ENCODE assay signal across 33 cellular contexts in genomic region chr3:78687520-78687919, GRCh38.
DNase-seq lines count a peak whose midpoint lies in the region; ATAC-seq, FAIRE-seq and TF ChIP-seq lines count a peak whose summit lies in the region.
"Had no signal": no experiment of that assay in that cellular context is flagged by ENCODE, and none has a peak within 500 bp of the region (broad histone marks: within the 10 kb centered on the region; RNA-seq: fewer than 3 reads in every experiment).

No MANE protein-coding gene starts in this region.

- no peak for DNase-seq in HepG2 (ENCODE audit: low spot score)
- no peak for DNase-seq in right lobe of liver
- DNase-seq in IMR-90 = no peak
- DNase-seq in NCI-H774 (lab: John Stamatoyannopoulos, UW) = no peak
- no peak for DNase-seq in NK-92 (lab: John Stamatoyannopoulos, UW; ENCODE audit: unreplicated experiment)
- DNase-seq in lower leg skin (ENCODE audit: low spot score in 2 of 2) = no peak
- DNase-seq: 8988T; ACHN; AML-193; BE2C; C1 segment of cervical spinal cord; Caco-2; Calu3; CD4-positive, alpha-beta memory T cell; CD4-positive, alpha-beta T cell; CD4-positive, CD25-positive, alpha-beta regulatory T cell; CD8-positive, alpha-beta memory T cell; CD8-positive, alpha-beta T cell; COR-L47; DMS 273 treated with DMSO at 0.1 percent for 48 hours; DMS153; DMS53; DMS79; DMS79 treated with DMSO at 0.1 percent for 48 hours; DND-41; EL had no signal

- no peak for ATAC-seq in HepG2
- ATAC-seq in right lobe of liver = no peak
- ATAC-seq in IMR-90 (ENCODE audit: low read depth) = no peak
- ATAC-seq: A549; CD8-positive, alpha-beta T cell had no signal

- TF ChIP-seq CTCF in HepG2 (CRISPR knock-in tag; IDR thresholded peaks at IDR 0.05) (no peak), right lobe of liver (IDR thresholded peaks at IDR 0.05) (no peak), IMR-90 (conservative IDR thresholded peaks at IDR 0.05; ENCODE audit: low read depth, low read length) (no peak), OCI-LY3 (IDR thresholded peaks at IDR 0.05; ENCODE audit: low read depth, low read length) (no peak), lower leg skin (IDR thresholded peaks at IDR 0.05) (no peak)

- H2AK5ac ChIP-seq in IMR-90 (ENCODE audit: low read depth, low read length) = no peak overlapping the region

- no peaks in the 10 kb centered on the region for H3K79me2 ChIP-seq in HepG2 (ENCODE audit: insufficient read depth, low read length)
- H3K79me2 ChIP-seq in OCI-LY3 (ENCODE audit: low read length) = no peaks in the 10 kb centered on the region

- CTCF ChIA-PET in HepG2 (lab: Yijun Ruan, JAX; ENCODE audit: low intra/inter-chr PET ratio, low total read pairs) = no interaction called here
- CTCF ChIA-PET in IMR-90 (lab: Yijun Ruan, JAX) = interaction anchor here (1.0 kb wide), 1 partner anchor 12 kb away, joined by 9 read pairs; no protein-coding TSS in a partner anchor

- no peak overlapping the region for H2BK15ac ChIP-seq in IMR-90 (ENCODE audit: low read depth, low read length)

- no peak overlapping the region for H4K91ac ChIP-seq in IMR-90 (ENCODE audit: insufficient read depth, low read depth, low read length)

- H2BK5ac ChIP-seq in IMR-90 (ENCODE audit: low read depth, low read length, poor library complexity, severe bottlenecking) = no peak overlapping the region

- no peak overlapping the region for H4K8ac ChIP-seq in IMR-90 (ENCODE audit: low read depth in 2 of 2, low read length in 2 of 2)

- H2BK120ac ChIP-seq in IMR-90 (ENCODE audit: low read depth, low read length) = no peak overlapping the region

- H3K36me3 ChIP-seq in HepG2 (replicated peaks in 1 of 2; ENCODE audit: control insufficient read depth in 1 of 2, insufficient read depth in 2 of 2, low read length in 2 of 2) = peaks cover 1 to 30% of the 10 kb centered on the region in 2 experiments; a peak in 4 of 5 replicates
- no peaks in the 10 kb centered on the region for H3K36me3 ChIP-seq in right lobe of liver
- 0 out of 2 replicates have a peak, but pooled peaks cover 1% of the 10 kb centered on the region for H3K36me3 ChIP-seq in IMR-90 (ENCODE audit: control insufficient read depth, insufficient read depth, low read length)
- H3K36me3 ChIP-seq in OCI-LY3 (replicated peaks; ENCODE audit: low read depth, low read length) = no peaks in the 10 kb centered on the region

- H3K9ac ChIP-seq in HepG2 (ENCODE audit: insufficient read depth, low read depth, low read length) = no peak overlapping the region
- no peak overlapping the region for H3K9ac ChIP-seq in IMR-90 (ENCODE audit: low read depth, low read length)
- H3K9ac ChIP-seq in OCI-LY3 (ENCODE audit: low read length) = no peak overlapping the region
- H3K9ac ChIP-seq: BLaER1; BLaER1 treated with 17β-estradiol and CSF1 and Interleukin-3, amounts not matched to agents 10 nM and 100 nM had no signal

- H4K5ac ChIP-seq in IMR-90 (ENCODE audit: low read depth, low read length) = no peak overlapping the region

- no peak for FAIRE-seq in HepG2 (lab: Jason Lieb, UNC)
- FAIRE-seq: A549 had no signal

- H3K9me1 ChIP-seq in IMR-90 (ENCODE audit: insufficient read depth, low read length) = no peaks in the 10 kb centered on the region

- TF ChIP-seq EP300 in HepG2 (IDR thresholded peaks at IDR 0.05; ENCODE audit: low read depth in 2 of 2, low read length in 2 of 2) = no peak
- TF ChIP-seq EP300 in HepG2 (CRISPR knock-in tag; IDR thresholded peaks at IDR 0.05; ENCODE audit: borderline replicate concordance) = no peak
- no peak for TF ChIP-seq EP300 in Ishikawa (IDR thresholded peaks at IDR 0.05; ENCODE audit: borderline replicate concordance)

- no peak overlapping the region for H3K18ac ChIP-seq in IMR-90 (ENCODE audit: low read depth, low read length)

- H3K79me1 ChIP-seq in IMR-90 (ENCODE audit: low read depth in 1 of 2, low read length in 2 of 2) = no peaks in the 10 kb centered on the region

- BruUV-seq in HepG2 (replicated peaks; lab: Mats Ljungman, UMichigan) (no TSS peak), IMR-90 (replicated peaks; lab: Mats Ljungman, UMichigan) (no TSS peak)

- no peaks in the 10 kb centered on the region for H4K20me1 ChIP-seq in HepG2 (ENCODE audit: insufficient read depth, low read length)
- H4K20me1 ChIP-seq in IMR-90 (ENCODE audit: insufficient read depth, low read length) = no peaks in the 10 kb centered on the region
- H4K20me1 ChIP-seq in OCI-LY3 (ENCODE audit: insufficient read depth, low read length) = no peaks in the 10 kb centered on the region
- H4K20me1 ChIP-seq: BLaER1; BLaER1 treated with 17β-estradiol and CSF1 and Interleukin-3, amounts not matched to agents 10 nM and 100 nM had no signal

- in situ Hi-C loops in HepG2 (cut with HindIII; ENCODE audit: extremely low pct_ligation_motif_present, low pct_unique_long_range_greater_than_20kb) = no loop called here
- in situ Hi-C loops in IMR-90 (cut with MboI; ENCODE audit: low sequenced_read_pairs) = no loop called here

- H3K9me3 ChIP-seq in HepG2 (ENCODE audit: low read length) (no peaks in the 10 kb centered on the region), right lobe of liver (no peaks in the 10 kb centered on the region), IMR-90 (ENCODE audit: control insufficient read depth, insufficient read depth, low read length) (no peaks in the 10 kb centered on the region), OCI-LY3 (ENCODE audit: insufficient read depth, low read length) (no peaks in the 10 kb centered on the region)
- H3K9me3 ChIP-seq: A549, BE2C, Caco-2 had no signal

- WGBS in HepG2 (ENCODE audit: low lambda C conversion rate) = 94% methylated on average over 4 of the region's 4 CpGs
- 82% methylated on average over 4 of the region's 4 CpGs for WGBS in right lobe of liver (ENCODE audit: insufficient coverage, low coverage, low lambda C conversion rate, missing lambda C conversion rate)
- WGBS in IMR-90 (ENCODE audit: extremely low coverage in 2 of 2, insufficient read length in 1 of 2), 2 experiments = no CpG with 5 or more reads among the region's 4 CpGs
- 90 to 93% methylated on average over 4 of the region's 4 CpGs for WGBS in lower leg skin, 2 donors

- no peak overlapping the region for H2BK20ac ChIP-seq in IMR-90 (ENCODE audit: low read depth, low read length)

- H3K4me1 ChIP-seq in HepG2 (ENCODE audit: insufficient read depth, low read length) (no peaks in the 10 kb centered on the region), right lobe of liver (no peaks in the 10 kb centered on the region), IMR-90 (ENCODE audit: control insufficient read depth, insufficient read depth, low read length) (peaks cover 2% of the 10 kb centered on the region; the same call in 1 of the 2 replicates), OCI-LY3 (ENCODE audit: low read length) (no peaks in the 10 kb centered on the region)
- H3K4me1 ChIP-seq: A549; BE2C; BLaER1; BLaER1 treated with 17β-estradiol and CSF1 and Interleukin-3, amounts not matched to agents 10 nM and 100 nM; Caco-2 had no signal

- TF ChIP-seq POLR2A in HepG2 (IDR thresholded peaks at IDR 0.05; ENCODE audit: insufficient read depth in 1 of 2, low read depth in 2 of 2, low read length in 2 of 2) (no peak), right lobe of liver (IDR thresholded peaks at IDR 0.05) (no peak), IMR-90 (IDR thresholded peaks at IDR 0.05; ENCODE audit: low read depth, low read length) (no peak), lower leg skin (IDR thresholded peaks at IDR 0.05) (no peak)

- H2AK9ac ChIP-seq in IMR-90 (replicated peaks; ENCODE audit: low read depth, low read length, poor library complexity) = no peak overlapping the region

- H3K27me3 ChIP-seq in HepG2 (ENCODE audit: control insufficient read depth in 1 of 2, insufficient read depth in 2 of 2, low read length in 2 of 2) = no peaks in the 10 kb centered on the region
- H3K27me3 ChIP-seq in right lobe of liver = no peaks in the 10 kb centered on the region
- H3K27me3 ChIP-seq in IMR-90 (ENCODE audit: control insufficient read depth, insufficient read depth, low read length) = no peaks in the 10 kb centered on the region
- H3K27me3 ChIP-seq in OCI-LY3 (ENCODE audit: low read depth, low read length) = no peaks in the 10 kb centered on the region
- H3K27me3 ChIP-seq: BE2C; BLaER1; BLaER1 treated with 17β-estradiol and CSF1 and Interleukin-3, amounts not matched to agents 10 nM and 100 nM had no signal

- H3K4ac ChIP-seq in IMR-90 (ENCODE audit: low read depth, low read length) = no peak overlapping the region

- dilution Hi-C loops in IMR-90 (cut with HindIII; ENCODE audit: low sequenced_read_pairs, unreplicated experiment) = no loop called here

- H3K14ac ChIP-seq in IMR-90 (replicated peaks; ENCODE audit: low read depth, low read length) = no peak overlapping the region

- POLR2A ChIA-PET in HepG2 (lab: Yijun Ruan, JAX) = no interaction called here
- POLR2A ChIA-PET in IMR-90 (lab: Charles Lee; ENCODE audit: unreplicated experiment) = no interaction called here

- H2AFZ ChIP-seq in HepG2 (ENCODE audit: low read length) (no peak overlapping the region), IMR-90 (replicated peaks; ENCODE audit: low read length, poor library complexity) (no peak overlapping the region), OCI-LY3 (ENCODE audit: low read depth, low read length) (0 out of 2 replicates have a peak overlapping the region, but pooled peaks have one; percentile 34)

- no peak overlapping the region for H3K23ac ChIP-seq in IMR-90 (ENCODE audit: low read depth, low read length)

- H3K56ac ChIP-seq in IMR-90 (ENCODE audit: extremely low read depth, insufficient read depth, low read length) = no peak overlapping the region

- H3K27ac ChIP-seq in HepG2 (ENCODE audit: extremely low read length, insufficient read depth, low read length) = no peak overlapping the region
- no peak overlapping the region for H3K27ac ChIP-seq in right lobe of liver
- no peak overlapping the region for H3K27ac ChIP-seq in IMR-90 (ENCODE audit: insufficient read depth, low read length)
- H3K27ac ChIP-seq in OCI-LY3 (ENCODE audit: low read length) = no peak overlapping the region
- H3K27ac ChIP-seq: 22Rv1; A549; BLaER1; BLaER1 treated with 17β-estradiol and CSF1 and Interleukin-3, amounts not matched to agents 10 nM and 100 nM; C4-2B had no signal

- no peak for TF ChIP-seq RAD21 in HepG2 (CRISPR knock-in tag; IDR thresholded peaks at IDR 0.05)
- no peak for TF ChIP-seq RAD21 in IMR-90 (IDR thresholded peaks at IDR 0.05; ENCODE audit: low read length)
- TF ChIP-seq RAD21 in Ishikawa (IDR thresholded peaks at IDR 0.05; ENCODE audit: low read depth) = no peak

- H3K4me3 ChIP-seq in HepG2 (replicated peaks in 1 of 3; ENCODE audit: insufficient read depth in 1 of 3, low read depth in 2 of 3, low read length in 3 of 3) (no peak overlapping the region), right lobe of liver (no peak overlapping the region), IMR-90 (ENCODE audit: insufficient read depth, low read depth, low read length) (no peak overlapping the region), OCI-LY3 (ENCODE audit: low read length) (no peak overlapping the region), lower leg skin (ENCODE audit: low read depth, poor library complexity, severe bottlenecking) (no peak overlapping the region)
- H3K4me3 ChIP-seq: A549; BLaER1; BLaER1 treated with 17β-estradiol and CSF1 and Interleukin-3, amounts not matched to agents 10 nM and 100 nM had no signal

- H3K4me2 ChIP-seq in HepG2 (ENCODE audit: low read depth, low read length) (no peak overlapping the region), IMR-90 (ENCODE audit: low read depth, low read length) (no peak overlapping the region), OCI-LY3 (ENCODE audit: low read length) (no peak overlapping the region)
- H3K4me2 ChIP-seq: A549; BLaER1; BLaER1 treated with 17β-estradiol and CSF1 and Interleukin-3, amounts not matched to agents 10 nM and 100 nM had no signal

- intact Hi-C loops in HepG2 (cut with micrococcal nuclease; ENCODE audit: unreplicated experiment) (no loop called here), right lobe of liver (cut with DNase I) (no loop called here), IMR-90 (cut with micrococcal nuclease) (no loop called here), lower leg skin (cut with DNase I; ENCODE audit: low total_unique reads) (no loop called here)
